1 cellular context compared by ENCODE assay signal in genomic region chr13:57673197-57673596, GRCh38.
TF ChIP-seq lines count a peak whose summit lies in the region.

No MANE protein-coding gene starts in this region.

TF ChIP-seq in H1, 55 proteins besides CTCF, POLR2A, EP300 and RAD21:
- TF ChIP-seq CREB1 (IDR thresholded peaks at IDR 0.05), result no peak
- TF ChIP-seq ASH2L (IDR thresholded peaks at IDR 0.05; ENCODE audit: low read length), result no peak
- TF ChIP-seq SUZ12 (IDR thresholded peaks at IDR 0.05; ENCODE audit: low read length), result no peak
- TF ChIP-seq TEAD4 (IDR thresholded peaks at IDR 0.05; ENCODE audit: low read depth, low read length), result 0 out of 2 replicates have a peak, but pooled peaks have one; percentile 8
